1 cellular context compared by ENCODE assay signal in the genomic region with DNA sequence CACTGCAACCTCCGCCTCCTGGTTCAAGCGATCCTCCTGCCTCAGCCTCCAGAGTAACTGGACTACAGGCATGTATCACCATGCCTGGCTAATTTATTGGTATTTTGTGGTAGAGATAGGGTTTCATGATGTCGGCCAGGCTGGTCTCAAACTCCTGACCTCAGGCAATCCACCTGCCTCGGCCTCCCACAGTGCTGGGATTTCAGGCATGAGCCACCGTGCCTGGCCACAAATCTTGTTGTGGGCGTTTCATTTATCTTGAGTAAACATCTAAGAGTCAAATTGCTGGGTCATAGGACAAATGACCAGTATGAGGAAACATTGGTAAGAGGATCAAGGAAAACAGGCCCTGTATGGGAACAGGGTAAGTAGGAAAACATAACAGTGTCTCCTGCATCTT.
TF ChIP-seq lines count a peak whose summit lies in the region.

No MANE protein-coding gene starts in this region.

TF ChIP-seq in HCT116, 20 proteins besides CTCF, POLR2A, EP300 and RAD21 (continued from another document):
- TF ChIP-seq, protein P1, sequence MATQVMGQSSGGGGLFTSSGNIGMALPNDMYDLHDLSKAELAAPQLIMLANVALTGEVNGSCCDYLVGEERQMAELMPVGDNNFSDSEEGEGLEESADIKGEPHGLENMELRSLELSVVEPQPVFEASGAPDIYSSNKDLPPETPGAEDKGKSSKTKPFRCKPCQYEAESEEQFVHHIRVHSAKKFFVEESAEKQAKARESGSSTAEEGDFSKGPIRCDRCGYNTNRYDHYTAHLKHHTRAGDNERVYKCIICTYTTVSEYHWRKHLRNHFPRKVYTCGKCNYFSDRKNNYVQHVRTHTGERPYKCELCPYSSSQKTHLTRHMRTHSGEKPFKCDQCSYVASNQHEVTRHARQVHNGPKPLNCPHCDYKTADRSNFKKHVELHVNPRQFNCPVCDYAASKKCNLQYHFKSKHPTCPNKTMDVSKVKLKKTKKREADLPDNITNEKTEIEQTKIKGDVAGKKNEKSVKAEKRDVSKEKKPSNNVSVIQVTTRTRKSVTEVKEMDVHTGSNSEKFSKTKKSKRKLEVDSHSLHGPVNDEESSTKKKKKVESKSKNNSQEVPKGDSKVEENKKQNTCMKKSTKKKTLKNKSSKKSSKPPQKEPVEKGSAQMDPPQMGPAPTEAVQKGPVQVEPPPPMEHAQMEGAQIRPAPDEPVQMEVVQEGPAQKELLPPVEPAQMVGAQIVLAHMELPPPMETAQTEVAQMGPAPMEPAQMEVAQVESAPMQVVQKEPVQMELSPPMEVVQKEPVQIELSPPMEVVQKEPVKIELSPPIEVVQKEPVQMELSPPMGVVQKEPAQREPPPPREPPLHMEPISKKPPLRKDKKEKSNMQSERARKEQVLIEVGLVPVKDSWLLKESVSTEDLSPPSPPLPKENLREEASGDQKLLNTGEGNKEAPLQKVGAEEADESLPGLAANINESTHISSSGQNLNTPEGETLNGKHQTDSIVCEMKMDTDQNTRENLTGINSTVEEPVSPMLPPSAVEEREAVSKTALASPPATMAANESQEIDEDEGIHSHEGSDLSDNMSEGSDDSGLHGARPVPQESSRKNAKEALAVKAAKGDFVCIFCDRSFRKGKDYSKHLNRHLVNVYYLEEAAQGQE (IDR thresholded peaks at IDR 0.05; ENCODE audit: low read depth), result no peak
- TF ChIP-seq SIN3A (IDR thresholded peaks at IDR 0.05; ENCODE audit: low read depth) (no peak), JUND (IDR thresholded peaks at IDR 0.05) (no peak), TCF7L2 (IDR thresholded peaks at IDR 0.05; ENCODE audit: borderline replicate concordance, extremely low read depth, insufficient read depth, insufficient read length) (no peak), POLR2AphosphoS5 (IDR thresholded peaks at IDR 0.05; ENCODE audit: low read depth, low read length) (no peak), CEBPB (IDR thresholded peaks at IDR 0.05; ENCODE audit: low read depth) (no peak), EZH2 (IDR thresholded peaks at IDR 0.05) (no peak), YY1 (IDR thresholded peaks at IDR 0.05; ENCODE audit: extremely low read depth, insufficient replicate concordance, low read depth, low read length) (no peak), FOSL1 (IDR thresholded peaks at IDR 0.05; ENCODE audit: low read depth) (no peak), EGR1 (IDR thresholded peaks at IDR 0.05; ENCODE audit: low read depth) (no peak)
- TF ChIP-seq, protein P2, sequence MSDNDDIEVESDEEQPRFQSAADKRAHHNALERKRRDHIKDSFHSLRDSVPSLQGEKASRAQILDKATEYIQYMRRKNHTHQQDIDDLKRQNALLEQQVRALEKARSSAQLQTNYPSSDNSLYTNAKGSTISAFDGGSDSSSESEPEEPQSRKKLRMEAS (IDR thresholded peaks at IDR 0.05), result no peak
